ENCODE assay signal across 8 cellular contexts in the genomic region with DNA sequence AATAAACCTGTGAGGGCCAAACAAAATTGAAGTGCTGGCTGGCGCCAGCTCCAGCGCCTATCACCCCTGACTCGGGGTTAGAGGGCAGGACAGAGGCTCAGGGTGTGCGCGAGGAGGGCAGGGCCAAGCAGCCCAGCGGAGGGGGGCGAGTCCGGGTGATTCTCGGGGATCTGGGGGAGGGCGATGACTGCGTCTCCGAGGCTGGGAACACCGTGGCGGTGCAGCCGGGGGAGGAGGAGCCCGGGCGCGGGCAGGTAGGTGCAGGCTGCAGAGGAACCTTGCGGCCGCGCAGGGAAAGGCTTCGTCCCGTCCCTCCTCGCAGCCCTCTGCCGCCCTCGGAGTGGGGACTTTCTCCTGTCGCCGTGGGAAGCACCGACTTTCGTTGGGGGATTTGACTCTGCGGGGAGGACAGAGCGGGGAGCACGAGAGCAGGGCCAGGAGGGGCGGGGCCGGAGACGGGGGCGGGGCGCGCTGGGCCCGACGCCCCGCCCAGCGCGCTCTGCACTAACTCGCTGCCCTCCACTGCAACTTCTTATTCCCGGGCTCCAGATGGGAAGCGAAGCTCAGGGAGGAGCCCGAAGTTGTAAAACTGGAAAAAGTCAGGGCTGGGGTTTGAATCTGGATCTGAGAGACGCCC. TPM values are rescaled to one million over a fixed set of nuclear protein-coding genes. Genes with fewer than 3 reads are reported as not detected.
DNase-seq lines count a peak whose midpoint lies in the region; ATAC-seq and TF ChIP-seq lines count a peak whose summit lies in the region.

No MANE protein-coding gene starts in this region.

- intact Hi-C loops in Right ventricle myocardium superior (cut with DNase I): no loop called here

- peak; percentile 89 for DNase-seq in GM10266 (ENCODE audit: extremely low spot score)
- DNase-seq in RKO (ENCODE audit: low spot score): peak; percentile 61
- peak; percentile 70 for DNase-seq in activated naive CD4-positive, alpha-beta T cell treated with Interleukin-2 at 50 U/mL for 16 hours
- peak; percentile 76 for DNase-seq in Right ventricle myocardium superior
- DNase-seq in retina: peak; percentile 54
- no peak for DNase-seq in A172 (ENCODE audit: low spot score)
- no peak for DNase-seq in SHP77 treated with DMSO at 0.1 percent for 48 hours (lab: John Stamatoyannopoulos, UW)

- no peak for TF ChIP-seq CTCF in GM10266 (IDR thresholded peaks at IDR 0.05; ENCODE audit: control insufficient read depth, insufficient read depth, low read depth, missing control alignments)

- ATAC-seq in HG03095 (IDR thresholded peaks at IDR 0.05; ENCODE audit: unreplicated experiment) (peak; percentile 35), Right ventricle myocardium superior (ENCODE audit: poor library complexity) (peak; percentile 67)

RNA-seq across cellular contexts. Expression of a gene that starts 5.3 kb away (rescaled TPM):
- total RNA-seq in Right ventricle myocardium superior: 2.4 TPM
- 28.2 and 36.5 TPM in 2 replicates for total RNA-seq in A172 (2014; rRNA removed; shearing (Covaris generic))

RNA-seq across cellular contexts. Expression of a gene that starts 11.5 kb away (rescaled TPM):
- 56.8 TPM for total RNA-seq in Right ventricle myocardium superior
- 361 and 423 TPM in 2 replicates for total RNA-seq in A172 (2014; rRNA removed; shearing (Covaris generic))

RNA-seq across cellular contexts. Expression of a gene that starts 21.2 kb away (rescaled TPM):
- not detected for total RNA-seq in Right ventricle myocardium superior
- 0.05 TPM in 1 of 2 replicates, not detected in the other for total RNA-seq in A172 (2014; rRNA removed; shearing (Covaris generic))

RNA-seq across cellular contexts. Expression of a gene that starts 37.5 kb away (rescaled TPM):
- not detected for total RNA-seq in Right ventricle myocardium superior
- total RNA-seq in A172 (2014; rRNA removed; shearing (Covaris generic)): not detected in 2 replicates

RNA-seq across cellular contexts. Expression of a gene that starts 46.4 kb away (rescaled TPM):
- not detected for total RNA-seq in Right ventricle myocardium superior
- 5.6 and 11.3 TPM in 2 replicates for total RNA-seq in A172 (2014; rRNA removed; shearing (Covaris generic))

Comparison
In these comparisons a context has a peak if more than half of its experiments do, and no peak if none do; other contexts are left out.
1. DNase-seq: peak in GM10266 (single experiment), RKO (single experiment), activated naive CD4-positive, alpha-beta T cell treated with Interleukin-2 at 50 U/mL for 16 hours (single experiment), Right ventricle myocardium superior (single experiment) and retina (single experiment); none in A172 (single experiment) and SHP77 treated with DMSO at 0.1 percent for 48 hours (single experiment).